15 cellular contexts compared by ENCODE assay signal in the genomic region with DNA sequence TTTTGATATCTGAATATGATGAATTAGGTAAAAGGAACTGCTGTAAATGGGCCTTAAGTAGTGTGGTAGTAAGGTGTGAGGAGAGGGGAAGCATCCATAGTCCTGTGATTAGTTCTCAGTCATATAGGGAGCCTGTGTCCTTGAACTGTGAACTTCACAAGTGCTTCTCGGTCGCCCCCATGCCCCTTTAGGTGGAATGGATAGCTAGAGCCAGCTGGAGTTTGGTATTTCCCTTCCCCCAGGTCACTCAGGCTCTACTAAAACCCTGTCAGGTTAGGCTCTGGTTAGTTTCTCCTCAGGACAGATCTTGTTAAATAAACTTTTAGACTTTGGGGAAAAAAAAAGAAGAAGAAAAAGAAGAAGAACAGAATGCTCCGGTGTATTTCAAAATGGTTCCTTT.
A peak's percentile ranks its signal among the peaks of the same experiment; 100 is the strongest.
DNase-seq lines count a peak whose midpoint lies in the region; ATAC-seq, FAIRE-seq and TF ChIP-seq lines count a peak whose summit lies in the region.
"Had no signal": no experiment of that assay in that cellular context is flagged by ENCODE, and none has a peak within 500 bp of the region (broad histone marks: within the 10 kb centered on the region; RNA-seq: fewer than 3 reads in every experiment).

No MANE protein-coding gene starts in this region.

- H2BK5ac ChIP-seq in H9 (ENCODE audit: insufficient read length, low read length) (no peak overlapping the region), H1 (ENCODE audit: low read depth, low read length) (no peak overlapping the region), mesendoderm (ENCODE audit: low read length) (no peak overlapping the region)

- H3K9me3 ChIP-seq in H9 (ENCODE audit: control insufficient read depth, low read depth, low read length): no peaks in the 10 kb centered on the region
- H3K9me3 ChIP-seq in H1 (ENCODE audit: insufficient read depth in 2 of 2, low read depth in 1 of 2, low read length in 1 of 2): no peaks in the 10 kb centered on the region
- H3K9me3 ChIP-seq: HAP-1 had no signal

- no peak for TF ChIP-seq EP300 in H1 (IDR thresholded peaks at IDR 0.05; ENCODE audit: borderline replicate concordance in 1 of 2, low read depth in 2 of 2, low read length in 2 of 2)

- no peak overlapping the region for H3K18ac ChIP-seq in H9 (ENCODE audit: insufficient read length, low read depth, low read length)
- no peak overlapping the region for H3K18ac ChIP-seq in H1 (ENCODE audit: extremely low read depth, low read length)
- H3K18ac ChIP-seq in mesendoderm (ENCODE audit: low read length): no peak overlapping the region

- H3K56ac ChIP-seq in H9 (ENCODE audit: insufficient read length, low read depth, low read length): no peak overlapping the region
- H3K56ac ChIP-seq in H1 (replicated peaks; ENCODE audit: insufficient read length, low read depth, low read length): no peak overlapping the region
- no peak overlapping the region for H3K56ac ChIP-seq in mesendoderm (ENCODE audit: low read length)

- no peak for ATAC-seq in HG03460 (IDR thresholded peaks at IDR 0.05; ENCODE audit: unreplicated experiment)

- no peak overlapping the region for H3T11ph ChIP-seq in H9 (ENCODE audit: low read length)

- H4K8ac ChIP-seq in H9 (replicated peaks; ENCODE audit: insufficient read length, low read depth, low read length) (no peak overlapping the region), H1 (ENCODE audit: extremely low read depth, insufficient read depth, low read length) (no peak overlapping the region), mesendoderm (ENCODE audit: low read depth, low read length) (no peak overlapping the region)

- peak; percentile 9 to 26; a peak in 3 of 4 replicates for TF ChIP-seq RAD21 in H1 (IDR thresholded peaks at IDR 0.05 in 1 of 2, conservative IDR thresholded peaks at IDR 0.05 in 1 of 2; ENCODE audit: low read depth in 2 of 2, low read length in 2 of 2)

- no peak for DNase-seq in H9
- DNase-seq in H1 (ENCODE audit: low read depth in 1 of 2, low spot score in 2 of 2): no peak
- DNase-seq in mesendoderm: peak; percentile 52
- no peak for DNase-seq in inferior parietal cortex (ENCODE audit: extremely low spot score)
- no peak for DNase-seq in glomerular visceral epithelial cell (ENCODE audit: extremely low spot score)
- DNase-seq: C1 segment of cervical spinal cord; Calu3; CD4-positive, alpha-beta memory T cell; COR-L47; DND-41; HFFc6 had no signal

- H2BK20ac ChIP-seq in H9 (ENCODE audit: low read depth, low read length, poor library complexity, severe bottlenecking) (no peak overlapping the region), H1 (ENCODE audit: low read length) (no peak overlapping the region)

- H3K27me3 ChIP-seq in H9 (ENCODE audit: insufficient read depth, low read length) (peaks cover 6% of the 10 kb centered on the region; the same call in 1 of the 2 replicates), H1 (replicated peaks in 1 of 4; ENCODE audit: control insufficient read depth in 3 of 4, extremely low read depth in 1 of 4, insufficient read depth in 3 of 4, low read length in 3 of 4) (peaks cover 0 to 16% (median 13%) of the 10 kb centered on the region in 4 experiments; a peak in 4 of 7 replicates), mesendoderm (ENCODE audit: insufficient read depth, low read length, poor library complexity) (no peaks in the 10 kb centered on the region)

- TF ChIP-seq POLR2A in H1 (IDR thresholded peaks at IDR 0.05; ENCODE audit: control extremely low read depth in 1 of 2, low read depth in 2 of 2, low read length in 2 of 2): no peak

- TF ChIP-seq CTCF in H9 (conservative IDR thresholded peaks at IDR 0.05): 0 out of 3 replicates have a peak, but pooled peaks have one; percentile 18
- TF ChIP-seq CTCF in H1 (IDR thresholded peaks at IDR 0.05; ENCODE audit: control extremely low read depth in 1 of 3, insufficient read depth in 1 of 3, low read depth in 1 of 3, low read length in 3 of 3): no peak; a peak in 1 of 4 replicates

- H3K23me2 ChIP-seq in H9 (ENCODE audit: insufficient read length, low read depth, low read length, poor library complexity, severe bottlenecking): no peaks in the 10 kb centered on the region
- no peaks in the 10 kb centered on the region for H3K23me2 ChIP-seq in H1 (ENCODE audit: low read depth, low read length)

- H3K4me3 ChIP-seq in H1 (ENCODE audit: extremely low read depth in 1 of 4, insufficient read depth in 2 of 4, low read depth in 3 of 4, low read length in 4 of 4): no peak overlapping the region
- H3K4me3 ChIP-seq in mesendoderm (ENCODE audit: low read length): no peak overlapping the region
- H3K4me3 ChIP-seq: HAP-1 had no signal

- peaks cover 0 to 4% of the 10 kb centered on the region in 2 experiments; a peak in 3 of 5 replicates for H3K9me3 Mint-ChIP-seq in H9
- H3K9me3 Mint-ChIP-seq: CD4-positive, alpha-beta memory T cell; HFFc6 had no signal

- peak; percentile 39 for FAIRE-seq in H1 (lab: Jason Lieb, UNC)
- FAIRE-seq: G401.6, GM12892 had no signal

- CTCF ChIA-PET in H1 (lab: Charles Lee; ENCODE audit: partially characterized antibody): no interaction called here

- H3K27ac ChIP-seq in H9 (ENCODE audit: insufficient read length, low read depth, low read length) (no peak overlapping the region), H1 (ENCODE audit: low read depth, low read length) (no peak overlapping the region), mesendoderm (ENCODE audit: low read depth, low read length) (no peak overlapping the region)

- H3K4me1 Mint-ChIP-seq in H9: peaks cover 36 to 39% of the 10 kb centered on the region in 2 experiments
- H3K4me1 Mint-ChIP-seq: CD4-positive, alpha-beta memory T cell had no signal

- H3K4me1 ChIP-seq in H9 (ENCODE audit: insufficient read depth, low read length) (peaks cover 19% of the 10 kb centered on the region), H1 (replicated peaks in 1 of 4; ENCODE audit: control insufficient read depth in 3 of 4, insufficient read depth in 4 of 4, low read length in 3 of 4) (peaks cover 0 to 3% (median 0%) of the 10 kb centered on the region in 4 experiments; a peak in 4 of 7 replicates), mesendoderm (ENCODE audit: control insufficient read depth, low read depth, low read length) (peaks cover 1% of the 10 kb centered on the region)
- H3K4me1 ChIP-seq: HAP-1 had no signal

- H3K36me3 ChIP-seq in H1 (ENCODE audit: control insufficient read depth in 2 of 4, insufficient read depth in 4 of 4, low read length in 3 of 4): no peaks in the 10 kb centered on the region
- no peaks in the 10 kb centered on the region for H3K36me3 ChIP-seq in mesendoderm (ENCODE audit: control insufficient read depth, insufficient read depth, low read length)
- H3K36me3 ChIP-seq: HAP-1 had no signal

- H4K91ac ChIP-seq in H9 (ENCODE audit: insufficient read length, low read depth, low read length): no peak overlapping the region
- no peak overlapping the region for H4K91ac ChIP-seq in H1 (replicated peaks; ENCODE audit: insufficient read length, low read length)

- H3K79me1 ChIP-seq in H9 (ENCODE audit: insufficient read depth, low read depth, low read length, poor library complexity, severe bottlenecking) (no peaks in the 10 kb centered on the region), H1 (ENCODE audit: low read depth, low read length) (no peaks in the 10 kb centered on the region), mesendoderm (ENCODE audit: low read length) (no peaks in the 10 kb centered on the region)

- H3K4me2 ChIP-seq in H9 (ENCODE audit: insufficient read depth, insufficient read length, low read length) (peak overlapping the region; percentile 28), H1 (ENCODE audit: insufficient read depth in 1 of 2, low read depth in 2 of 2, low read length in 2 of 2) (peak overlapping the region in 1 of 2 experiments; percentile 37; a peak in 1 of 4 replicates), mesendoderm (ENCODE audit: low read length) (no peak overlapping the region)

- H2AK5ac ChIP-seq in H9 (ENCODE audit: insufficient read length, low read length) (no peak overlapping the region), H1 (ENCODE audit: low read depth, low read length) (no peak overlapping the region), mesendoderm (ENCODE audit: low read length) (no peak overlapping the region)

- H2BK15ac ChIP-seq in H9 (ENCODE audit: low read depth, low read length): no peak overlapping the region
- no peak overlapping the region for H2BK15ac ChIP-seq in H1 (ENCODE audit: low read length)
- H2BK15ac ChIP-seq in mesendoderm (replicated peaks; ENCODE audit: low read depth): no peak overlapping the region

- H3K27me3 Mint-ChIP-seq in H9 (ENCODE audit: low read depth): peaks cover 45% of the 10 kb centered on the region

- POLR2A ChIA-PET in H1 (lab: Charles Lee; ENCODE audit: partially characterized antibody): no interaction called here

- H3K14ac ChIP-seq in H9 (ENCODE audit: insufficient read depth, low read length) (no peak overlapping the region), H1 (ENCODE audit: insufficient read length) (no peak overlapping the region)

- H3K9ac ChIP-seq in H9 (ENCODE audit: extremely low read depth, insufficient read length, low read length): no peak overlapping the region
- H3K9ac ChIP-seq in H1 (replicated peaks in 1 of 4; ENCODE audit: extremely low read depth in 1 of 4, low read depth in 3 of 4, low read length in 3 of 4): no peak overlapping the region
- H3K9ac ChIP-seq in mesendoderm (ENCODE audit: low read length): no peak overlapping the region

- H3K36me3 Mint-ChIP-seq in H9 (ENCODE audit: insufficient read depth in 1 of 3, low read depth in 3 of 3): peaks cover 0 to 6% (median 0%) of the 10 kb centered on the region in 3 experiments; a peak in 2 of 7 replicates
- H3K36me3 Mint-ChIP-seq: CD4-positive, alpha-beta memory T cell had no signal

- H3K4me3 Mint-ChIP-seq in H9: no peak overlapping the region
- H3K4me3 Mint-ChIP-seq: CD4-positive, alpha-beta memory T cell; HFFc6 had no signal

- H3K79me2 ChIP-seq in H9 (ENCODE audit: insufficient read depth, low read length) (no peaks in the 10 kb centered on the region), H1 (ENCODE audit: control insufficient read depth in 1 of 2, insufficient read depth in 2 of 2, low read length in 2 of 2) (no peaks in the 10 kb centered on the region), mesendoderm (ENCODE audit: control insufficient read depth, insufficient read depth, low read length) (no peaks in the 10 kb centered on the region)

- no peak overlapping the region for H3K27ac Mint-ChIP-seq in H9
- H3K27ac Mint-ChIP-seq: CD4-positive, alpha-beta memory T cell; HFFc6 had no signal

- no peak overlapping the region for H2BK12ac ChIP-seq in H9 (ENCODE audit: insufficient read length, low read depth, low read length)
- H2BK12ac ChIP-seq in H1 (ENCODE audit: low read depth, low read length): no peak overlapping the region

- H2AFZ ChIP-seq in H9 (ENCODE audit: low read length): no peak overlapping the region
- H2AFZ ChIP-seq in H1 (ENCODE audit: low read length): no peak overlapping the region

- H3K23ac ChIP-seq in H9 (ENCODE audit: insufficient read length, low read depth, low read length) (no peak overlapping the region), H1 (ENCODE audit: insufficient read length) (no peak overlapping the region), mesendoderm (ENCODE audit: low read length) (no peak overlapping the region)

- H4K5ac ChIP-seq in H9 (ENCODE audit: insufficient read length, low read depth, low read length): no peak overlapping the region
- H4K5ac ChIP-seq in H1 (ENCODE audit: insufficient read length, low read depth, low read length): no peak overlapping the region
- no peak overlapping the region for H4K5ac ChIP-seq in mesendoderm (ENCODE audit: low read length)

- H4K20me1 ChIP-seq in H9 (ENCODE audit: control insufficient read depth, insufficient read depth, insufficient read length) (no peaks in the 10 kb centered on the region), H1 (replicated peaks in 1 of 2; ENCODE audit: control insufficient read depth in 1 of 2, insufficient read depth in 2 of 2, low read length in 2 of 2) (no peaks in the 10 kb centered on the region)

- H3K4ac ChIP-seq in H9 (ENCODE audit: low read depth, low read length) (no peak overlapping the region), H1 (replicated peaks; ENCODE audit: insufficient read length, low read depth, low read length) (no peak overlapping the region), mesendoderm (ENCODE audit: low read depth, low read length) (no peak overlapping the region)

- no peak overlapping the region for H2BK120ac ChIP-seq in H9 (ENCODE audit: low read depth, low read length, poor library complexity, severe bottlenecking)
- H2BK120ac ChIP-seq in H1 (replicated peaks; ENCODE audit: low read depth, low read length): no peak overlapping the region
- H2BK120ac ChIP-seq in mesendoderm (ENCODE audit: low read depth, low read length): no peak overlapping the region

- no CpG with 5 or more reads among the region's 3 CpGs for WGBS in H9 (ENCODE audit: extremely low coverage, insufficient read length, low lambda C conversion rate)
- WGBS in H1 (ENCODE audit: extremely low coverage in 1 of 2, insufficient coverage in 1 of 2, insufficient read length in 1 of 2, insufficient replicate concordance in 2 of 2, low coverage in 1 of 2, low lambda C conversion rate in 2 of 2, missing lambda C conversion rate in 1 of 2), 2 experiments: 50% methylated on average over 3 of the region's 3 CpGs; no CpG with 5 or more reads in 1 of the 2 experiments
- WGBS in mesendoderm (ENCODE audit: extremely low coverage, insufficient coverage, low lambda C conversion rate): no CpG with 5 or more reads among the region's 3 CpGs
